8 cellular contexts compared by ENCODE assay signal in genomic region chr11:1877211-1878133, GRCh38. TPM values are rescaled to one million over a fixed set of nuclear protein-coding genes. Genes with fewer than 3 reads are reported as not detected.
DNase-seq lines count a peak whose midpoint lies in the region; ATAC-seq, FAIRE-seq and TF ChIP-seq lines count a peak whose summit lies in the region.
"Had no signal": no experiment of that assay in that cellular context is flagged by ENCODE, and none has a peak within 500 bp of the region (broad histone marks: within the 10 kb centered on the region; RNA-seq: fewer than 3 reads in every experiment).

No MANE protein-coding gene starts in this region.

- no peak for ATAC-seq in HepG2
- ATAC-seq in T-helper 17 cell, result no peak
- ATAC-seq in WTC11, result no peak

- H3K27me3 ChIP-seq in BLaER1 treated with 17β-estradiol and CSF1 and Interleukin-3, amounts not matched to agents 10 nM and 100 nM, result peaks cover 0 to 5% (median 0%) of the 10 kb centered on the region in 11 experiments; a peak in 2 of 22 replicates
- no peaks in the 10 kb centered on the region for H3K27me3 ChIP-seq in Peyer's patch
- peaks cover 11 to 52% of the 10 kb centered on the region in 2 experiments; a peak in 4 of 5 replicates for H3K27me3 ChIP-seq in HepG2 (ENCODE audit: control insufficient read depth in 1 of 2, insufficient read depth in 2 of 2, low read length in 2 of 2)

- DNase-seq in Peyer's patch, result peak in 2 of 3 donors; percentile 57 to 58
- DNase-seq in HepG2 (ENCODE audit: low spot score), result peak; percentile 13
- no peak for DNase-seq in T-helper 17 cell
- no peak for DNase-seq in medulla oblongata (ENCODE audit: extremely low spot score)
- no peak for DNase-seq in WTC11 (ENCODE audit: low spot score)
- DNase-seq: HFFc6, NCI-H2227 treated with DMSO at 0.1 percent for 48 hours had no signal

- H3K9ac ChIP-seq in BLaER1 treated with 17β-estradiol and CSF1 and Interleukin-3, amounts not matched to agents 10 nM and 100 nM, result no peak overlapping the region; a peak in 2 of 22 replicates
- no peak overlapping the region for H3K9ac ChIP-seq in HepG2 (ENCODE audit: insufficient read depth, low read depth, low read length)

- TF ChIP-seq POLR2A in Peyer's patch (IDR thresholded peaks at IDR 0.05) (no peak), HepG2 (IDR thresholded peaks at IDR 0.05; ENCODE audit: insufficient read depth in 1 of 2, low read depth in 2 of 2, low read length in 2 of 2) (no peak)

- 42% methylated on average over 13 of the region's 33 CpGs for WGBS in HepG2 (ENCODE audit: low lambda C conversion rate)

- H3K9me3 ChIP-seq in BLaER1 treated with 17β-estradiol and CSF1 and Interleukin-3, amounts not matched to agents 10 nM and 100 nM (replicated peaks in 1 of 11), result no peaks in the 10 kb centered on the region
- H3K9me3 ChIP-seq in Peyer's patch (no peaks in the 10 kb centered on the region), HepG2 (ENCODE audit: low read length) (no peaks in the 10 kb centered on the region), T-helper 17 cell (ENCODE audit: control insufficient read depth, low read length, poor library complexity, severe bottlenecking) (no peaks in the 10 kb centered on the region)

- no peak overlapping the region for H3K27ac ChIP-seq in BLaER1 treated with 17β-estradiol and CSF1 and Interleukin-3, amounts not matched to agents 10 nM and 100 nM
- H3K27ac ChIP-seq in Peyer's patch (peak overlapping the region; percentile 55 to 77 (median 66)), HepG2 (ENCODE audit: extremely low read length, insufficient read depth, low read length) (no peak overlapping the region)

- H2AFZ ChIP-seq in HepG2 (ENCODE audit: low read length), result no peak overlapping the region

- H3K27ac Mint-ChIP-seq in T-helper 17 cell (no peak overlapping the region), WTC11 (no peak overlapping the region)
- H3K27ac Mint-ChIP-seq: HFFc6 had no signal

- in situ Hi-C loops in HepG2 (cut with HindIII; ENCODE audit: extremely low pct_ligation_motif_present, low pct_unique_long_range_greater_than_20kb), result no loop called here

- no peaks in the 10 kb centered on the region for H3K79me2 ChIP-seq in HepG2 (ENCODE audit: insufficient read depth, low read length)

- H3K36me3 Mint-ChIP-seq in T-helper 17 cell (ENCODE audit: low read depth) (no peaks in the 10 kb centered on the region), WTC11 (no peaks in the 10 kb centered on the region)

- peaks cover 65 to 93% (median 86%) of the 10 kb centered on the region in 10 experiments for H3K4me1 ChIP-seq in BLaER1 treated with 17β-estradiol and CSF1 and Interleukin-3, amounts not matched to agents 10 nM and 100 nM
- H3K4me1 ChIP-seq in Peyer's patch (peaks cover 0 to 45% (median 26%) of the 10 kb centered on the region in 4 donors), HepG2 (ENCODE audit: insufficient read depth, low read length) (peaks cover 32% of the 10 kb centered on the region)

- no peaks in the 10 kb centered on the region for H3K9me3 Mint-ChIP-seq in WTC11
- H3K9me3 Mint-ChIP-seq: HFFc6 had no signal

- no peak for TF ChIP-seq RAD21 in HepG2 (CRISPR knock-in tag; IDR thresholded peaks at IDR 0.05)

- no TSS peak for BruUV-seq in HepG2 (replicated peaks; lab: Mats Ljungman, UMichigan)

- intact Hi-C loops in HepG2 (cut with micrococcal nuclease; ENCODE audit: unreplicated experiment), result loop anchor here (2.0 kb wide), 1 partner anchor 41 kb away; no protein-coding TSS in a partner anchor

- TF ChIP-seq CTCF in Peyer's patch (IDR thresholded peaks at IDR 0.05) (no peak), HepG2 (CRISPR knock-in tag; IDR thresholded peaks at IDR 0.05) (no peak), WTC11 (IDR thresholded peaks at IDR 0.05) (no peak)

- CTCF ChIA-PET in HepG2 (lab: Yijun Ruan, JAX; ENCODE audit: low intra/inter-chr PET ratio, low total read pairs), result interaction anchor here (1.3 to 2.9 kb wide), 2 partner anchors 184 to 274 kb away, joined by 5 to 36 read pairs; no protein-coding TSS in a partner anchor
- CTCF ChIA-PET in WTC11 (lab: Charles Lee), result interaction anchor here (0.6 to 6.0 kb wide), 46 partner anchors 10 to 287 kb away, joined by 3 to 69 read pairs (median 5); partner anchors contain the start of genes H19, MRPL23, SYT8 and TNNI2

- no peaks in the 10 kb centered on the region for H3K36me3 ChIP-seq in BLaER1 treated with 17β-estradiol and CSF1 and Interleukin-3, amounts not matched to agents 10 nM and 100 nM
- no peaks in the 10 kb centered on the region for H3K36me3 ChIP-seq in Peyer's patch
- H3K36me3 ChIP-seq in HepG2 (replicated peaks in 1 of 2; ENCODE audit: control insufficient read depth in 1 of 2, insufficient read depth in 2 of 2, low read length in 2 of 2), result no peaks in the 10 kb centered on the region

- H3K27me3 Mint-ChIP-seq in T-helper 17 cell (no peaks in the 10 kb centered on the region), WTC11 (ENCODE audit: low read depth) (no peaks in the 10 kb centered on the region; the same call in 1 of the 2 replicates)

- H4K20me1 ChIP-seq in BLaER1 treated with 17β-estradiol and CSF1 and Interleukin-3, amounts not matched to agents 10 nM and 100 nM, result peaks cover 0 to 28% (median 0%) of the 10 kb centered on the region in 11 experiments; a peak in 7 of 22 replicates
- no peaks in the 10 kb centered on the region for H4K20me1 ChIP-seq in HepG2 (ENCODE audit: insufficient read depth, low read length)

- peak overlapping the region; percentile 26 to 77 (median 66); a peak in 20 of 22 replicates for H3K4me2 ChIP-seq in BLaER1 treated with 17β-estradiol and CSF1 and Interleukin-3, amounts not matched to agents 10 nM and 100 nM
- no peak overlapping the region for H3K4me2 ChIP-seq in HepG2 (ENCODE audit: low read depth, low read length)

- POLR2A ChIA-PET in HepG2 (lab: Yijun Ruan, JAX), result interaction anchor here (1.1 to 1.8 kb wide), 2 partner anchors 183 to 274 kb away, joined by 4 read pairs; no protein-coding TSS in a partner anchor
- POLR2A ChIA-PET in WTC11 (lab: Charles Lee), result no interaction called here

- FAIRE-seq in HepG2 (lab: Jason Lieb, UNC), result no peak

- H3K4me1 Mint-ChIP-seq in T-helper 17 cell, result peaks cover 18% of the 10 kb centered on the region
- 0 out of 2 replicates have a peak, but pooled peaks cover 3% of the 10 kb centered on the region for H3K4me1 Mint-ChIP-seq in WTC11

- no peak for TF ChIP-seq EP300 in HepG2 (IDR thresholded peaks at IDR 0.05; ENCODE audit: low read depth in 2 of 2, low read length in 2 of 2)
- TF ChIP-seq EP300 in HepG2 (CRISPR knock-in tag; IDR thresholded peaks at IDR 0.05; ENCODE audit: borderline replicate concordance), result no peak

- H3K4me3 Mint-ChIP-seq in T-helper 17 cell (no peak overlapping the region), WTC11 (no peak overlapping the region)

- H3K4me3 ChIP-seq in BLaER1 treated with 17β-estradiol and CSF1 and Interleukin-3, amounts not matched to agents 10 nM and 100 nM, result no peak overlapping the region
- no peak overlapping the region for H3K4me3 ChIP-seq in Peyer's patch
- H3K4me3 ChIP-seq in HepG2 (replicated peaks in 1 of 3; ENCODE audit: insufficient read depth in 1 of 3, low read depth in 2 of 3, low read length in 3 of 3), result no peak overlapping the region

RNA-seq across cellular contexts. Expression of gene PRR33, which starts 14.2 kb away (rescaled TPM):
- total RNA-seq in Peyer's patch (not detected), HepG2 (2016; rRNA removed; fragmentation: Illumina TruSeq; extraction: Trizol) (not detected in 2 replicates), T-helper 17 cell (not detected), WTC11 (2021) (not detected in 3 replicates)
- total RNA-seq in HepG2 (2016; cell fraction: cytosol; rRNA removed; fragmentation: Illumina TruSeq; extraction: Trizol; ENCODE audit: low read depth), result not detected in 2 replicates
- total RNA-seq in HepG2 (2016; cell fraction: insoluble cytoplasmic fraction; rRNA removed; fragmentation: Illumina TruSeq; extraction: Trizol), result not detected in 2 replicates
- total RNA-seq in HepG2 (2016; cell fraction: membrane; rRNA removed; fragmentation: Illumina TruSeq; extraction: Trizol), result not detected in 2 replicates
- not detected in 2 replicates for total RNA-seq in HepG2 (2016; cell fraction: nucleus; rRNA removed; fragmentation: Illumina TruSeq; extraction: Trizol)
- polyA plus RNA-seq in HepG2 (2011; rRNA removed), result not detected in 2 replicates
- not detected in 2 replicates for polyA plus RNA-seq in HepG2 (2011; cell fraction: cytosol; rRNA removed)
- polyA plus RNA-seq in HepG2 (2011; cell fraction: nucleus; rRNA removed), result not detected in 2 replicates
- polyA plus RNA-seq in HepG2 (2012), result 0.05 TPM in 1 of 2 replicates, not detected in the other
- not detected in 2 replicates for polyA plus RNA-seq in HepG2 (2016; cell fraction: cytosol; fragmentation: Illumina TruSeq; extraction: Trizol; ENCODE audit: low read depth)
- not detected in 2 replicates for polyA plus RNA-seq in HepG2 (2016; cell fraction: insoluble cytoplasmic fraction; fragmentation: Illumina TruSeq; extraction: Trizol; ENCODE audit: low read depth)
- polyA plus RNA-seq in HepG2 (2016; cell fraction: membrane; fragmentation: Illumina TruSeq; extraction: Trizol; ENCODE audit: low read depth), result not detected in 2 replicates
- not detected in 2 replicates for polyA plus RNA-seq in HepG2 (2016; cell fraction: nucleus; fragmentation: Illumina TruSeq; extraction: Trizol; ENCODE audit: insufficient read depth, low read depth)
- not detected in 2 replicates for polyA minus RNA-seq in HepG2 (2011; rRNA and poly(A)+ RNA removed; ENCODE audit: low replicate concordance)
- not detected in 2 replicates for polyA minus RNA-seq in HepG2 (2011; cell fraction: cytosol; rRNA and poly(A)+ RNA removed)
- polyA minus RNA-seq in HepG2 (2011; cell fraction: nucleus; rRNA and poly(A)+ RNA removed), result not detected in 2 replicates
- total RNA-seq: HFFc6 had no signal

RNA-seq across cellular contexts. Expression of gene LSP1, which starts 24.6 kb away (rescaled TPM):
- 100 to 1,000 TPM in 1 of 4 donors, 10 to 100 TPM in 3; 10.6 to 175 (median 15.4) TPM for total RNA-seq in Peyer's patch
- total RNA-seq in HepG2 (2016; rRNA removed; fragmentation: Illumina TruSeq; extraction: Trizol), result 0.29 and 1.00 TPM in 2 replicates
- 0.35 and 2.3 TPM in 2 replicates for total RNA-seq in HepG2 (2016; cell fraction: cytosol; rRNA removed; fragmentation: Illumina TruSeq; extraction: Trizol; ENCODE audit: low read depth)
- total RNA-seq in HepG2 (2016; cell fraction: insoluble cytoplasmic fraction; rRNA removed; fragmentation: Illumina TruSeq; extraction: Trizol), result 0.65 and 1.00 TPM in 2 replicates
- 1.00 and 1.5 TPM in 2 replicates for total RNA-seq in HepG2 (2016; cell fraction: membrane; rRNA removed; fragmentation: Illumina TruSeq; extraction: Trizol)
- not detected in 2 replicates for total RNA-seq in HepG2 (2016; cell fraction: nucleus; rRNA removed; fragmentation: Illumina TruSeq; extraction: Trizol)
- polyA plus RNA-seq in HepG2 (2011; rRNA removed), result 0.59 and 1.5 TPM in 2 replicates
- 0.87 and 0.93 TPM in 2 replicates for polyA plus RNA-seq in HepG2 (2011; cell fraction: cytosol; rRNA removed)
- 1.4 and 10.9 TPM in 2 replicates for polyA plus RNA-seq in HepG2 (2011; cell fraction: nucleus; rRNA removed)
- polyA plus RNA-seq in HepG2 (2012), result 0.93 and 1.1 TPM in 2 replicates
- polyA plus RNA-seq in HepG2 (2016; cell fraction: cytosol; fragmentation: Illumina TruSeq; extraction: Trizol; ENCODE audit: low read depth), result 0.59 and 1.5 TPM in 2 replicates
- polyA plus RNA-seq in HepG2 (2016; cell fraction: insoluble cytoplasmic fraction; fragmentation: Illumina TruSeq; extraction: Trizol; ENCODE audit: low read depth), result 0.38 and 0.45 TPM in 2 replicates
- 0.73 and 1.2 TPM in 2 replicates for polyA plus RNA-seq in HepG2 (2016; cell fraction: membrane; fragmentation: Illumina TruSeq; extraction: Trizol; ENCODE audit: low read depth)
- 0.79 and 0.90 TPM in 2 replicates for polyA plus RNA-seq in HepG2 (2016; cell fraction: nucleus; fragmentation: Illumina TruSeq; extraction: Trizol; ENCODE audit: insufficient read depth, low read depth)
- 0.28 and 0.60 TPM in 2 replicates for polyA minus RNA-seq in HepG2 (2011; rRNA and poly(A)+ RNA removed; ENCODE audit: low replicate concordance)
- 0.59 and 0.70 TPM in 2 replicates for polyA minus RNA-seq in HepG2 (2011; cell fraction: cytosol; rRNA and poly(A)+ RNA removed)
- not detected in 2 replicates for polyA minus RNA-seq in HepG2 (2011; cell fraction: nucleus; rRNA and poly(A)+ RNA removed)
- total RNA-seq in T-helper 17 cell, result 100 to 1,000 TPM; 297 to 299 TPM
- total RNA-seq in WTC11 (2021), result 0.77 to 1.7 TPM (median 1.0 TPM) in 3 replicates

RNA-seq across cellular contexts. Expression of gene TNNI2, which starts 38.7 kb away (rescaled TPM):
- total RNA-seq in Peyer's patch (10 to 100 TPM in 1 of 4 donors, 1 to 10 TPM in 2, not detected in 1; 4.7 to 23.9 (median 9.3) TPM), HepG2 (2016; rRNA removed; fragmentation: Illumina TruSeq; extraction: Trizol) (7.2 and 8.5 TPM in 2 replicates), T-helper 17 cell (not detected), WTC11 (2021) (0.41 TPM in 1 of 3 replicates, not detected in the others)
- total RNA-seq in HepG2 (2016; cell fraction: cytosol; rRNA removed; fragmentation: Illumina TruSeq; extraction: Trizol; ENCODE audit: low read depth), result 4.6 and 5.0 TPM in 2 replicates
- 6.9 and 7.7 TPM in 2 replicates for total RNA-seq in HepG2 (2016; cell fraction: insoluble cytoplasmic fraction; rRNA removed; fragmentation: Illumina TruSeq; extraction: Trizol)
- 5.9 and 6.3 TPM in 2 replicates for total RNA-seq in HepG2 (2016; cell fraction: membrane; rRNA removed; fragmentation: Illumina TruSeq; extraction: Trizol)
- total RNA-seq in HepG2 (2016; cell fraction: nucleus; rRNA removed; fragmentation: Illumina TruSeq; extraction: Trizol), result 2.2 and 3.4 TPM in 2 replicates
- polyA plus RNA-seq in HepG2 (2011; rRNA removed), result 12.0 and 21.2 TPM in 2 replicates
- 19.5 and 30.5 TPM in 2 replicates for polyA plus RNA-seq in HepG2 (2011; cell fraction: cytosol; rRNA removed)
- 47.5 and 50.6 TPM in 2 replicates for polyA plus RNA-seq in HepG2 (2011; cell fraction: nucleus; rRNA removed)
- 52.9 and 67.0 TPM in 2 replicates for polyA plus RNA-seq in HepG2 (2012)
- 7.5 and 8.0 TPM in 2 replicates for polyA plus RNA-seq in HepG2 (2016; cell fraction: cytosol; fragmentation: Illumina TruSeq; extraction: Trizol; ENCODE audit: low read depth)
- 6.6 and 8.3 TPM in 2 replicates for polyA plus RNA-seq in HepG2 (2016; cell fraction: insoluble cytoplasmic fraction; fragmentation: Illumina TruSeq; extraction: Trizol; ENCODE audit: low read depth)
- polyA plus RNA-seq in HepG2 (2016; cell fraction: membrane; fragmentation: Illumina TruSeq; extraction: Trizol; ENCODE audit: low read depth), result 4.0 and 6.2 TPM in 2 replicates
- polyA plus RNA-seq in HepG2 (2016; cell fraction: nucleus; fragmentation: Illumina TruSeq; extraction: Trizol; ENCODE audit: insufficient read depth, low read depth), result 5.3 and 9.8 TPM in 2 replicates
- polyA minus RNA-seq in HepG2 (2011; rRNA and poly(A)+ RNA removed; ENCODE audit: low replicate concordance), result 2.8 TPM in 1 of 2 replicates, not detected in the other
- polyA minus RNA-seq in HepG2 (2011; cell fraction: cytosol; rRNA and poly(A)+ RNA removed), result 3.9 and 4.6 TPM in 2 replicates
- 2.6 and 3.2 TPM in 2 replicates for polyA minus RNA-seq in HepG2 (2011; cell fraction: nucleus; rRNA and poly(A)+ RNA removed)
- total RNA-seq: HFFc6 had no signal

RNA-seq across cellular contexts. Expression of gene TNNT3, which starts 42.0 kb away (rescaled TPM):
- total RNA-seq in Peyer's patch (10 to 100 TPM in 1 of 4 donors, not detected in 3; 14.0 TPM), HepG2 (2016; rRNA removed; fragmentation: Illumina TruSeq; extraction: Trizol) (not detected in 2 replicates), T-helper 17 cell (1 to 10 TPM; 7.4 to 8.9 TPM), WTC11 (2021) (not detected in 3 replicates)
- total RNA-seq in HepG2 (2016; cell fraction: cytosol; rRNA removed; fragmentation: Illumina TruSeq; extraction: Trizol; ENCODE audit: low read depth), result not detected in 2 replicates
- total RNA-seq in HepG2 (2016; cell fraction: insoluble cytoplasmic fraction; rRNA removed; fragmentation: Illumina TruSeq; extraction: Trizol), result not detected in 2 replicates
- not detected in 2 replicates for total RNA-seq in HepG2 (2016; cell fraction: membrane; rRNA removed; fragmentation: Illumina TruSeq; extraction: Trizol)
- not detected in 2 replicates for total RNA-seq in HepG2 (2016; cell fraction: nucleus; rRNA removed; fragmentation: Illumina TruSeq; extraction: Trizol)
- not detected in 2 replicates for polyA plus RNA-seq in HepG2 (2011; rRNA removed)
- not detected in 2 replicates for polyA plus RNA-seq in HepG2 (2011; cell fraction: cytosol; rRNA removed)
- not detected in 2 replicates for polyA plus RNA-seq in HepG2 (2011; cell fraction: nucleus; rRNA removed)
- polyA plus RNA-seq in HepG2 (2012), result not detected in 2 replicates
- polyA plus RNA-seq in HepG2 (2016; cell fraction: cytosol; fragmentation: Illumina TruSeq; extraction: Trizol; ENCODE audit: low read depth), result not detected in 2 replicates
- not detected in 2 replicates for polyA plus RNA-seq in HepG2 (2016; cell fraction: insoluble cytoplasmic fraction; fragmentation: Illumina TruSeq; extraction: Trizol; ENCODE audit: low read depth)
- polyA plus RNA-seq in HepG2 (2016; cell fraction: membrane; fragmentation: Illumina TruSeq; extraction: Trizol; ENCODE audit: low read depth), result not detected in 2 replicates
- polyA plus RNA-seq in HepG2 (2016; cell fraction: nucleus; fragmentation: Illumina TruSeq; extraction: Trizol; ENCODE audit: insufficient read depth, low read depth), result not detected in 2 replicates
- polyA minus RNA-seq in HepG2 (2011; rRNA and poly(A)+ RNA removed; ENCODE audit: low replicate concordance), result not detected in 2 replicates
- not detected in 2 replicates for polyA minus RNA-seq in HepG2 (2011; cell fraction: cytosol; rRNA and poly(A)+ RNA removed)
- polyA minus RNA-seq in HepG2 (2011; cell fraction: nucleus; rRNA and poly(A)+ RNA removed), result not detected in 2 replicates
- total RNA-seq: HFFc6 had no signal

RNA-seq across cellular contexts. Expression of gene SYT8, which starts 42.7 kb away (rescaled TPM):
- total RNA-seq in Peyer's patch (10 to 100 TPM in 3 of 4 donors, not detected in 1; 21.3 to 57.6 (median 44.6) TPM), HepG2 (2016; rRNA removed; fragmentation: Illumina TruSeq; extraction: Trizol) (0.60 TPM in 1 of 2 replicates, not detected in the other), T-helper 17 cell (not detected), WTC11 (2021) (0.37 TPM in 1 of 3 replicates, not detected in the others)
- not detected in 2 replicates for total RNA-seq in HepG2 (2016; cell fraction: cytosol; rRNA removed; fragmentation: Illumina TruSeq; extraction: Trizol; ENCODE audit: low read depth)
- total RNA-seq in HepG2 (2016; cell fraction: insoluble cytoplasmic fraction; rRNA removed; fragmentation: Illumina TruSeq; extraction: Trizol), result 0.19 TPM in 1 of 2 replicates, not detected in the other
- total RNA-seq in HepG2 (2016; cell fraction: membrane; rRNA removed; fragmentation: Illumina TruSeq; extraction: Trizol), result 0.12 and 0.24 TPM in 2 replicates
- total RNA-seq in HepG2 (2016; cell fraction: nucleus; rRNA removed; fragmentation: Illumina TruSeq; extraction: Trizol), result 0.38 and 1.4 TPM in 2 replicates
- polyA plus RNA-seq in HepG2 (2011; rRNA removed), result 2.1 and 2.3 TPM in 2 replicates
- 0.23 and 0.67 TPM in 2 replicates for polyA plus RNA-seq in HepG2 (2011; cell fraction: cytosol; rRNA removed)
- polyA plus RNA-seq in HepG2 (2011; cell fraction: nucleus; rRNA removed), result 64.9 and 87.5 TPM in 2 replicates
- polyA plus RNA-seq in HepG2 (2012), result 0.56 and 1.3 TPM in 2 replicates
- polyA plus RNA-seq in HepG2 (2016; cell fraction: cytosol; fragmentation: Illumina TruSeq; extraction: Trizol; ENCODE audit: low read depth), result not detected in 2 replicates
- not detected in 2 replicates for polyA plus RNA-seq in HepG2 (2016; cell fraction: insoluble cytoplasmic fraction; fragmentation: Illumina TruSeq; extraction: Trizol; ENCODE audit: low read depth)
- not detected in 2 replicates for polyA plus RNA-seq in HepG2 (2016; cell fraction: membrane; fragmentation: Illumina TruSeq; extraction: Trizol; ENCODE audit: low read depth)
- 1.7 and 2.2 TPM in 2 replicates for polyA plus RNA-seq in HepG2 (2016; cell fraction: nucleus; fragmentation: Illumina TruSeq; extraction: Trizol; ENCODE audit: insufficient read depth, low read depth)
- polyA minus RNA-seq in HepG2 (2011; rRNA and poly(A)+ RNA removed; ENCODE audit: low replicate concordance), result 0.28 TPM in 1 of 2 replicates, not detected in the other
- polyA minus RNA-seq in HepG2 (2011; cell fraction: cytosol; rRNA and poly(A)+ RNA removed), result 0.62 TPM in 1 of 2 replicates, not detected in the other
- 2.9 and 3.7 TPM in 2 replicates for polyA minus RNA-seq in HepG2 (2011; cell fraction: nucleus; rRNA and poly(A)+ RNA removed)
- total RNA-seq: HFFc6 had no signal

Comparison
In these comparisons a context has a peak if more than half of its experiments do, and no peak if none do; other contexts are left out.
1. H3K27ac ChIP-seq: peak in Peyer's patch (4 of 4); none in BLaER1 treated with 17β-estradiol and CSF1 and Interleukin-3, amounts not matched to agents 10 nM and 100 nM (0 of 11) and HepG2 (single experiment).
2. DNase-seq: peak in Peyer's patch (2 of 3) and HepG2 (single experiment); none in T-helper 17 cell (0 of 3), medulla oblongata (single experiment) and WTC11 (single experiment).